ENCODE assay signal across 1 cellular context in the genomic region with DNA sequence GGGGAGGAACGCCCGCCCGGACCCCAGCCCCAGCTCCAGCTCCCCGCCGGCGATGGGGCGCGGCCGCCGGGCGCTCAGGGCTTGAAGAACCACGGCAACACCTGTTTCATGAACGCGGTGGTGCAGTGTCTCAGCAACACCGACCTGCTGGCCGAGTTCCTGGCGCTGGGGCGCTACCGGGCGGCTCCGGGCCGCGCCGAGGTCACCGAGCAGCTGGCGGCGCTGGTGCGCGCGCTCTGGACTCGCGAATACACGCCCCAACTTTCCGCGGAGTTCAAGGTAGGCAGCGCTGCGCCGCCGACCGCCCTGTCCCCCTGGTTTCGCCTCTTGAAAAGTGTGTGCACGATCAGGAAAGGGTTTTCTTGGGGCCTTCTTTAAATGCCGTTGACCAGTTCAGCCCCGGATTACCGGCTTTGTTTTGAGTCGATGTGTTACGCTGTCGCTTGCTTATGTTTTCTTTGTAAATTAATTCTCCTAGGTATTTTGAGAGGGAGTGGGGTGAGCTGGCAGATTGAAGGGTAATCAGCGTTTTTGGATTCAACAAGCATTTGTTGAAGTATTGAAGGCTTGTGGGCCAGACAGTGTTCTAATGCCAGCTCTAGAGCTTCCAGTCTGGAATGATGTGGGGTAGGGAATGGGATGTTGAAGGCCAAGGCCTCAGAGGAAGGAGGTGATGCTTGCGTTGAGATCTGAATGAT.
TF ChIP-seq lines count a peak whose summit lies in the region.

No MANE protein-coding gene starts in this region.

TF ChIP-seq in HepG2, 621 proteins besides CTCF, POLR2A, EP300 and RAD21 (continued from another document and continues in another):
- no peak for TF ChIP-seq PAF1 (CRISPR knock-in tag; IDR thresholded peaks at IDR 0.05)
- no peak for TF ChIP-seq ZFP36L2 (CRISPR knock-in tag; IDR thresholded peaks at IDR 0.05)
- TF ChIP-seq ZNF317 (CRISPR knock-in tag; IDR thresholded peaks at IDR 0.05), result no peak
- no peak for TF ChIP-seq FOXJ3 (CRISPR knock-in tag; IDR thresholded peaks at IDR 0.05; ENCODE audit: borderline replicate concordance)
- TF ChIP-seq ZMYM2 (CRISPR knock-in tag; IDR thresholded peaks at IDR 0.05), result no peak
- peak; percentile 61 for TF ChIP-seq MYC (CRISPR knock-in tag; IDR thresholded peaks at IDR 0.05; ENCODE audit: borderline replicate concordance)
- no peak for TF ChIP-seq HNRNPL (IDR thresholded peaks at IDR 0.05; ENCODE audit: low read depth, low read length)
- TF ChIP-seq RELA (CRISPR knock-in tag; IDR thresholded peaks at IDR 0.05), result no peak
- no peak for TF ChIP-seq ZNF10 (CRISPR knock-in tag; IDR thresholded peaks at IDR 0.05; ENCODE audit: borderline replicate concordance, low read depth)
- TF ChIP-seq FOXK2 (IDR thresholded peaks at IDR 0.05), result no peak
- TF ChIP-seq EEA1 (CRISPR knock-in tag; IDR thresholded peaks at IDR 0.05; ENCODE audit: borderline replicate concordance), result no peak
- TF ChIP-seq, protein P1, sequence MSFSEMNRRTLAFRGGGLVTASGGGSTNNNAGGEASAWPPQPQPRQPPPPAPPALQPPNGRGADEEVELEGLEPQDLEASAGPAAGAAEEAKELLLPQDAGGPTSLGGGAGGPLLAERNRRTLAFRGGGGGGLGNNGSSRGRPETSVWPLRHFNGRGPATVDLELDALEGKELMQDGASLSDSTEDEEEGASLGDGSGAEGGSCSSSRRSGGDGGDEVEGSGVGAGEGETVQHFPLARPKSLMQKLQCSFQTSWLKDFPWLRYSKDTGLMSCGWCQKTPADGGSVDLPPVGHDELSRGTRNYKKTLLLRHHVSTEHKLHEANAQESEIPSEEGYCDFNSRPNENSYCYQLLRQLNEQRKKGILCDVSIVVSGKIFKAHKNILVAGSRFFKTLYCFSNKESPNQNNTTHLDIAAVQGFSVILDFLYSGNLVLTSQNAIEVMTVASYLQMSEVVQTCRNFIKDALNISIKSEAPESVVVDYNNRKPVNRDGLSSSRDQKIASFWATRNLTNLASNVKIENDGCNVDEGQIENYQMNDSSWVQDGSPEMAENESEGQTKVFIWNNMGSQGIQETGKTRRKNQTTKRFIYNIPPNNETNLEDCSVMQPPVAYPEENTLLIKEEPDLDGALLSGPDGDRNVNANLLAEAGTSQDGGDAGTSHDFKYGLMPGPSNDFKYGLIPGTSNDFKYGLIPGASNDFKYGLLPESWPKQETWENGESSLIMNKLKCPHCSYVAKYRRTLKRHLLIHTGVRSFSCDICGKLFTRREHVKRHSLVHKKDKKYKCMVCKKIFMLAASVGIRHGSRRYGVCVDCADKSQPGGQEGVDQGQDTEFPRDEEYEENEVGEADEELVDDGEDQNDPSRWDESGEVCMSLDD (CRISPR knock-in tag; IDR thresholded peaks at IDR 0.05; ENCODE audit: borderline replicate concordance), result peak; percentile 57; the same call in 1 of the 2 replicates
- TF ChIP-seq PCBP2 (optimal IDR thresholded peaks at IDR 0.05; ENCODE audit: low read depth, low read length, poor library complexity, severe bottlenecking), result no peak
- no peak for TF ChIP-seq ZNF326 (CRISPR knock-in tag; IDR thresholded peaks at IDR 0.05; ENCODE audit: borderline replicate concordance)
- TF ChIP-seq NFRKB (IDR thresholded peaks at IDR 0.05), result no peak
- TF ChIP-seq, protein P2, sequence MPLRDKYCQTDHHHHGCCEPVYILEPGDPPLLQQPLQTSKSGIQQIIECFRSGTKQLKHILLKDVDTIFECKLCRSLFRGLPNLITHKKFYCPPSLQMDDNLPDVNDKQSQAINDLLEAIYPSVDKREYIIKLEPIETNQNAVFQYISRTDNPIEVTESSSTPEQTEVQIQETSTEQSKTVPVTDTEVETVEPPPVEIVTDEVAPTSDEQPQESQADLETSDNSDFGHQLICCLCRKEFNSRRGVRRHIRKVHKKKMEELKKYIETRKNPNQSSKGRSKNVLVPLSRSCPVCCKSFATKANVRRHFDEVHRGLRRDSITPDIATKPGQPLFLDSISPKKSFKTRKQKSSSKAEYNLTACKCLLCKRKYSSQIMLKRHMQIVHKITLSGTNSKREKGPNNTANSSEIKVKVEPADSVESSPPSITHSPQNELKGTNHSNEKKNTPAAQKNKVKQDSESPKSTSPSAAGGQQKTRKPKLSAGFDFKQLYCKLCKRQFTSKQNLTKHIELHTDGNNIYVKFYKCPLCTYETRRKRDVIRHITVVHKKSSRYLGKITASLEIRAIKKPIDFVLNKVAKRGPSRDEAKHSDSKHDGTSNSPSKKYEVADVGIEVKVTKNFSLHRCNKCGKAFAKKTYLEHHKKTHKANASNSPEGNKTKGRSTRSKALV (CRISPR knock-in tag; IDR thresholded peaks at IDR 0.05), result peak; percentile 95
- peak; percentile 56 for TF ChIP-seq HDAC1 (CRISPR knock-in tag; IDR thresholded peaks at IDR 0.05)
- TF ChIP-seq, protein P3, sequence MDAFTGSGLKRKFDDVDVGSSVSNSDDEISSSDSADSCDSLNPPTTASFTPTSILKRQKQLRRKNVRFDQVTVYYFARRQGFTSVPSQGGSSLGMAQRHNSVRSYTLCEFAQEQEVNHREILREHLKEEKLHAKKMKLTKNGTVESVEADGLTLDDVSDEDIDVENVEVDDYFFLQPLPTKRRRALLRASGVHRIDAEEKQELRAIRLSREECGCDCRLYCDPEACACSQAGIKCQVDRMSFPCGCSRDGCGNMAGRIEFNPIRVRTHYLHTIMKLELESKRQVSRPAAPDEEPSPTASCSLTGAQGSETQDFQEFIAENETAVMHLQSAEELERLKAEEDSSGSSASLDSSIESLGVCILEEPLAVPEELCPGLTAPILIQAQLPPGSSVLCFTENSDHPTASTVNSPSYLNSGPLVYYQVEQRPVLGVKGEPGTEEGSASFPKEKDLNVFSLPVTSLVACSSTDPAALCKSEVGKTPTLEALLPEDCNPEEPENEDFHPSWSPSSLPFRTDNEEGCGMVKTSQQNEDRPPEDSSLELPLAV (CRISPR knock-in tag; conservative IDR thresholded peaks at IDR 0.05; ENCODE audit: low read depth), result no peak
- TF ChIP-seq, protein P4, sequence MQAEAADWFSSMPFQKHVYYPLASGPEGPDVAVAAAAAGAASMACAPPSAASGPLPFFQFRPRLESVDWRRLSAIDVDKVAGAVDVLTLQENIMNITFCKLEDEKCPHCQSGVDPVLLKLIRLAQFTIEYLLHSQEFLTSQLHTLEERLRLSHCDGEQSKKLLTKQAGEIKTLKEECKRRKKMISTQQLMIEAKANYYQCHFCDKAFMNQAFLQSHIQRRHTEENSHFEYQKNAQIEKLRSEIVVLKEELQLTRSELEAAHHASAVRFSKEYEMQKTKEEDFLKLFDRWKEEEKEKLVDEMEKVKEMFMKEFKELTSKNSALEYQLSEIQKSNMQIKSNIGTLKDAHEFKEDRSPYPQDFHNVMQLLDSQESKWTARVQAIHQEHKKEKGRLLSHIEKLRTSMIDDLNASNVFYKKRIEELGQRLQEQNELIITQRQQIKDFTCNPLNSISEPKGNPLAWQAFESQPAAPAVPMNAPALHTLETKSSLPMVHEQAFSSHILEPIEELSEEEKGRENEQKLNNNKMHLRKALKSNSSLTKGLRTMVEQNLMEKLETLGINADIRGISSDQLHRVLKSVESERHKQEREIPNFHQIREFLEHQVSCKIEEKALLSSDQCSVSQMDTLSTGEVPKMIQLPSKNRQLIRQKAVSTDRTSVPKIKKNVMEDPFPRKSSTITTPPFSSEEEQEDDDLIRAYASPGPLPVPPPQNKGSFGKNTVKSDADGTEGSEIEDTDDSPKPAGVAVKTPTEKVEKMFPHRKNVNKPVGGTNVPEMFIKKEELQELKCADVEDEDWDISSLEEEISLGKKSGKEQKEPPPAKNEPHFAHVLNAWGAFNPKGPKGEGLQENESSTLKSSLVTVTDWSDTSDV (CRISPR knock-in tag; IDR thresholded peaks at IDR 0.05), result no peak
- TF ChIP-seq, protein P5, sequence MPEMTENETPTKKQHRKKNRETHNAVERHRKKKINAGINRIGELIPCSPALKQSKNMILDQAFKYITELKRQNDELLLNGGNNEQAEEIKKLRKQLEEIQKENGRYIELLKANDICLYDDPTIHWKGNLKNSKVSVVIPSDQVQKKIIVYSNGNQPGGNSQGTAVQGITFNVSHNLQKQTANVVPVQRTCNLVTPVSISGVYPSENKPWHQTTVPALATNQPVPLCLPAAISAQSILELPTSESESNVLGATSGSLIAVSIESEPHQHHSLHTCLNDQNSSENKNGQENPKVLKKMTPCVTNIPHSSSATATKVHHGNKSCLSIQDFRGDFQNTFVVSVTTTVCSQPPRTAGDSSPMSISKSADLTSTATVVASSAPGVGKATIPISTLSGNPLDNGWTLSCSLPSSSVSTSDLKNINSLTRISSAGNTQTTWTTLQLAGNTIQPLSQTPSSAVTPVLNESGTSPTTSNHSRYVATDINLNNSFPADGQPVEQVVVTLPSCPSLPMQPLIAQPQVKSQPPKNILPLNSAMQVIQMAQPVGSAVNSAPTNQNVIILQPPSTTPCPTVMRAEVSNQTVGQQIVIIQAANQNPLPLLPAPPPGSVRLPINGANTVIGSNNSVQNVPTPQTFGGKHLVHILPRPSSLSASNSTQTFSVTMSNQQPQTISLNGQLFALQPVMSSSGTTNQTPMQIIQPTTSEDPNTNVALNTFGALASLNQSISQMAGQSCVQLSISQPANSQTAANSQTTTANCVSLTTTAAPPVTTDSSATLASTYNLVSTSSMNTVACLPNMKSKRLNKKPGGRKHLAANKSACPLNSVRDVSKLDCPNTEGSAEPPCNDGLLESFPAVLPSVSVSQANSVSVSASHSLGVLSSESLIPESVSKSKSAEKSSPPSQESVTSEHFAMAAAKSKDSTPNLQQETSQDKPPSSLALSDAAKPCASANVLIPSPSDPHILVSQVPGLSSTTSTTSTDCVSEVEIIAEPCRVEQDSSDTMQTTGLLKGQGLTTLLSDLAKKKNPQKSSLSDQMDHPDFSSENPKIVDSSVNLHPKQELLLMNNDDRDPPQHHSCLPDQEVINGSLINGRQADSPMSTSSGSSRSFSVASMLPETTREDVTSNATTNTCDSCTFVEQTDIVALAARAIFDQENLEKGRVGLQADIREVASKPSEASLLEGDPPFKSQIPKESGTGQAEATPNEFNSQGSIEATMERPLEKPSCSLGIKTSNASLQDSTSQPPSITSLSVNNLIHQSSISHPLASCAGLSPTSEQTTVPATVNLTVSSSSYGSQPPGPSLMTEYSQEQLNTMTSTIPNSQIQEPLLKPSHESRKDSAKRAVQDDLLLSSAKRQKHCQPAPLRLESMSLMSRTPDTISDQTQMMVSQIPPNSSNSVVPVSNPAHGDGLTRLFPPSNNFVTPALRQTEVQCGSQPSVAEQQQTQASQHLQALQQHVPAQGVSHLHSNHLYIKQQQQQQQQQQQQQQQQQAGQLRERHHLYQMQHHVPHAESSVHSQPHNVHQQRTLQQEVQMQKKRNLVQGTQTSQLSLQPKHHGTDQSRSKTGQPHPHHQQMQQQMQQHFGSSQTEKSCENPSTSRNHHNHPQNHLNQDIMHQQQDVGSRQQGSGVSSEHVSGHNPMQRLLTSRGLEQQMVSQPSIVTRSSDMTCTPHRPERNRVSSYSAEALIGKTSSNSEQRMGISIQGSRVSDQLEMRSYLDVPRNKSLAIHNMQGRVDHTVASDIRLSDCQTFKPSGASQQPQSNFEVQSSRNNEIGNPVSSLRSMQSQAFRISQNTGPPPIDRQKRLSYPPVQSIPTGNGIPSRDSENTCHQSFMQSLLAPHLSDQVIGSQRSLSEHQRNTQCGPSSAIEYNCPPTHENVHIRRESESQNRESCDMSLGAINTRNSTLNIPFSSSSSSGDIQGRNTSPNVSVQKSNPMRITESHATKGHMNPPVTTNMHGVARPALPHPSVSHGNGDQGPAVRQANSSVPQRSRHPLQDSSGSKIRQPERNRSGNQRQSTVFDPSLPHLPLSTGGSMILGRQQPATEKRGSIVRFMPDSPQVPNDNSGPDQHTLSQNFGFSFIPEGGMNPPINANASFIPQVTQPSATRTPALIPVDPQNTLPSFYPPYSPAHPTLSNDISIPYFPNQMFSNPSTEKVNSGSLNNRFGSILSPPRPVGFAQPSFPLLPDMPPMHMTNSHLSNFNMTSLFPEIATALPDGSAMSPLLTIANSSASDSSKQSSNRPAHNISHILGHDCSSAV (CRISPR knock-in tag; IDR thresholded peaks at IDR 0.05; ENCODE audit: borderline replicate concordance), result no peak
- TF ChIP-seq DPF2 (CRISPR knock-in tag; IDR thresholded peaks at IDR 0.05; ENCODE audit: borderline replicate concordance, low read depth), result no peak
- TF ChIP-seq ZNF225 (CRISPR knock-in tag; IDR thresholded peaks at IDR 0.05), result peak; percentile 45; the same call in 1 of the 2 replicates
- no peak for TF ChIP-seq ZNF260 (CRISPR knock-in tag; IDR thresholded peaks at IDR 0.05; ENCODE audit: borderline replicate concordance, low read depth)
- TF ChIP-seq, protein P6, sequence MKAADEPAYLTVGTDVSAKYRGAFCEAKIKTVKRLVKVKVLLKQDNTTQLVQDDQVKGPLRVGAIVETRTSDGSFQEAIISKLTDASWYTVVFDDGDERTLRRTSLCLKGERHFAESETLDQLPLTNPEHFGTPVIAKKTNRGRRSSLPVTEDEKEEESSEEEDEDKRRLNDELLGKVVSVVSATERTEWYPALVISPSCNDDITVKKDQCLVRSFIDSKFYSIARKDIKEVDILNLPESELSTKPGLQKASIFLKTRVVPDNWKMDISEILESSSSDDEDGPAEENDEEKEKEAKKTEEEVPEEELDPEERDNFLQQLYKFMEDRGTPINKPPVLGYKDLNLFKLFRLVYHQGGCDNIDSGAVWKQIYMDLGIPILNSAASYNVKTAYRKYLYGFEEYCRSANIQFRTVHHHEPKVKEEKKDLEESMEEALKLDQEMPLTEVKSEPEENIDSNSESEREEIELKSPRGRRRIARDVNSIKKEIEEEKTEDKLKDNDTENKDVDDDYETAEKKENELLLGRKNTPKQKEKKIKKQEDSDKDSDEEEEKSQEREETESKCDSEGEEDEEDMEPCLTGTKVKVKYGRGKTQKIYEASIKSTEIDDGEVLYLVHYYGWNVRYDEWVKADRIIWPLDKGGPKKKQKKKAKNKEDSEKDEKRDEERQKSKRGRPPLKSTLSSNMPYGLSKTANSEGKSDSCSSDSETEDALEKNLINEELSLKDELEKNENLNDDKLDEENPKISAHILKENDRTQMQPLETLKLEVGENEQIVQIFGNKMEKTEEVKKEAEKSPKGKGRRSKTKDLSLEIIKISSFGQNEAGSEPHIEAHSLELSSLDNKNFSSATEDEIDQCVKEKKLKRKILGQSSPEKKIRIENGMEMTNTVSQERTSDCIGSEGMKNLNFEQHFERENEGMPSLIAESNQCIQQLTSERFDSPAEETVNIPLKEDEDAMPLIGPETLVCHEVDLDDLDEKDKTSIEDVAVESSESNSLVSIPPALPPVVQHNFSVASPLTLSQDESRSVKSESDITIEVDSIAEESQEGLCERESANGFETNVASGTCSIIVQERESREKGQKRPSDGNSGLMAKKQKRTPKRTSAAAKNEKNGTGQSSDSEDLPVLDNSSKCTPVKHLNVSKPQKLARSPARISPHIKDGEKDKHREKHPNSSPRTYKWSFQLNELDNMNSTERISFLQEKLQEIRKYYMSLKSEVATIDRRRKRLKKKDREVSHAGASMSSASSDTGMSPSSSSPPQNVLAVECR (CRISPR knock-in tag; IDR thresholded peaks at IDR 0.05; ENCODE audit: borderline replicate concordance), result peak; percentile 15; the same call in 1 of the 2 replicates
- no peak for TF ChIP-seq CEBPB (IDR thresholded peaks at IDR 0.05; ENCODE audit: borderline replicate concordance, low read depth, low read length)
- TF ChIP-seq SMC3 (IDR thresholded peaks at IDR 0.05; ENCODE audit: low read length), result no peak
- TF ChIP-seq, protein P7, sequence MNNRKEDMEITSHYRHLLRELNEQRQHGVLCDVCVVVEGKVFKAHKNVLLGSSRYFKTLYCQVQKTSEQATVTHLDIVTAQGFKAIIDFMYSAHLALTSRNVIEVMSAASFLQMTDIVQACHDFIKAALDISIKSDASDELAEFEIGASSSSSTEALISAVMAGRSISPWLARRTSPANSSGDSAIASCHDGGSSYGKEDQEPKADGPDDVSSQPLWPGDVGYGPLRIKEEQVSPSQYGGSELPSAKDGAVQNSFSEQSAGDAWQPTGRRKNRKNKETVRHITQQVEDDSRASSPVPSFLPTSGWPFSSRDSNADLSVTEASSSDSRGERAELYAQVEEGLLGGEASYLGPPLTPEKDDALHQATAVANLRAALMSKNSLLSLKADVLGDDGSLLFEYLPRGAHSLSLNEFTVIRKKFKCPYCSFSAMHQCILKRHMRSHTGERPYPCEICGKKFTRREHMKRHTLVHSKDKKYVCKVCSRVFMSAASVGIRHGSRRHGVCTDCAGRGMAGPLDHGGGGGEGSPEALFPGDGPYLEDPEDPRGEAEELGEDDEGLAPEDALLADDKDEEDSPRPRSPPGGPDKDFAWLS (CRISPR knock-in tag; IDR thresholded peaks at IDR 0.05; ENCODE audit: borderline replicate concordance), result no peak
- no peak for TF ChIP-seq KDM6A (CRISPR knock-in tag; IDR thresholded peaks at IDR 0.05; ENCODE audit: low read depth)
